Comparison of ENCODE assay signal across 9 cellular contexts in genomic region chr11:31813961-31814868, GRCh38. TPM values are rescaled to one million over a fixed set of nuclear protein-coding genes. Genes with fewer than 3 reads are reported as not detected.
DNase-seq lines count a peak whose midpoint lies in the region; ATAC-seq and TF ChIP-seq lines count a peak whose summit lies in the region.
"Had no signal": no experiment of that assay in that cellular context is flagged by ENCODE, and none has a peak within 500 bp of the region (broad histone marks: within the 10 kb centered on the region; RNA-seq: fewer than 3 reads in every experiment).

No MANE protein-coding gene starts in this region.

- in situ Hi-C loops in astrocyte of the cerebellum (cut with HindIII; ENCODE audit: low sequenced_read_pairs), result loop anchor here (5.0 kb wide), 1 partner anchor 302 kb away; no protein-coding TSS in a partner anchor

- peaks cover 94% of the 10 kb centered on the region for H3K27me3 ChIP-seq in A673 (replicated peaks; ENCODE audit: insufficient read depth, low read depth, low read length, poor library complexity)

- no peaks in the 10 kb centered on the region for H3K9me3 ChIP-seq in A673 (ENCODE audit: low read depth, low read length, poor library complexity, severe bottlenecking)
- no peaks in the 10 kb centered on the region for H3K9me3 ChIP-seq in mesodermal cell (ENCODE audit: control insufficient read depth, low read length)

- H3K4me1 ChIP-seq in A673 (ENCODE audit: insufficient read depth, low read length, poor library complexity, severe bottlenecking) (peaks cover 76% of the 10 kb centered on the region), mesodermal cell (ENCODE audit: control insufficient read depth, insufficient read depth, low read length, poor library complexity, severe bottlenecking) (peaks cover 37% of the 10 kb centered on the region)

- TF ChIP-seq CTCF in A673 (conservative IDR thresholded peaks at IDR 0.05; ENCODE audit: low read depth, low read length) (no peak), GM20000 (IDR thresholded peaks at IDR 0.05; ENCODE audit: extremely low read depth, missing control alignments) (no peak), astrocyte of the cerebellum (IDR thresholded peaks at IDR 0.05; ENCODE audit: low read depth, low read length, missing control alignments) (no peak)

- POLR2A ChIA-PET in A673 (lab: Charles Lee; ENCODE audit: low non-redundant PET), result no interaction called here

- H3K4me3 ChIP-seq in A673 (ENCODE audit: low read depth, low read length, poor library complexity, severe bottlenecking) (peak overlapping the region; percentile 44), astrocyte of the cerebellum (ENCODE audit: low read depth, low read length) (peak overlapping the region; percentile 89), mesodermal cell (ENCODE audit: extremely low read depth, insufficient read depth, low read length, poor library complexity, severe bottlenecking) (peak overlapping the region; percentile 14)

- H3K36me3 ChIP-seq in A673 (ENCODE audit: insufficient read depth, low read length, poor library complexity, severe bottlenecking) (no peaks in the 10 kb centered on the region), mesodermal cell (ENCODE audit: control insufficient read depth, insufficient read depth, low read length) (no peaks in the 10 kb centered on the region)

- intact Hi-C loops in A673 (cut with micrococcal nuclease; ENCODE audit: unreplicated experiment), result loop anchor here (5.0 kb wide), 4 partner anchors 172 to 707 kb away; partner anchors contain the start of gene RCN1

- H3K27ac ChIP-seq in A673 (ENCODE audit: low read depth, low read length, poor library complexity, severe bottlenecking) (no peak overlapping the region), mesodermal cell (ENCODE audit: low read depth, low read length, severe bottlenecking) (no peak overlapping the region)

- CTCF ChIA-PET in A673 (lab: Charles Lee), result interaction anchor here (0.6 kb wide), 1 partner anchor 1229 kb away, joined by 7 read pairs; no protein-coding TSS in a partner anchor

- ATAC-seq in HG02938 (IDR thresholded peaks at IDR 0.05; ENCODE audit: unreplicated experiment), result no peak

- BruUV-seq in A673 (replicated peaks; lab: Mats Ljungman, UMichigan), result no TSS peak

- DNase-seq in A673 (ENCODE audit: low spot score), result no peak
- peak; percentile 45 for DNase-seq in GM20000 (ENCODE audit: low spot score)
- no peak for DNase-seq in astrocyte of the cerebellum (ENCODE audit: low read depth)
- DNase-seq in NCI-H2227 (lab: John Stamatoyannopoulos, UW; ENCODE audit: unreplicated experiment), result no peak
- DNase-seq in cortex of kidney (lab: John Stamatoyannopoulos, UW), result no peak
- DNase-seq in RKO (ENCODE audit: low spot score), result no peak
- DNase-seq: NCI-H226 had no signal

- 0 to 1% methylated on average over 26 to 41 of the region's 53 CpGs for WGBS in mesodermal cell (ENCODE audit: insufficient coverage in 2 of 2), 2 experiments

RNA-seq across cellular contexts. Expression of gene PAX6, which starts 3.1 kb away (rescaled TPM):
- 22.4 and 33.9 TPM in 2 replicates for total RNA-seq in A673 (2021)
- polyA plus RNA-seq in mesodermal cell (2013, experiment 1 of 2), result 2.2 TPM
- polyA plus RNA-seq in mesodermal cell (2013, experiment 2 of 2), result 0.86 TPM

Comparison
In these comparisons a context has a peak if more than half of its experiments do, and no peak if none do; other contexts are left out.
1. H3K4me3 ChIP-seq: peak in every context shown above with its lines; median percentile 89 in astrocyte of the cerebellum; 44 in A673; 14 in mesodermal cell.